1 cellular context compared by ENCODE assay signal in the genomic region with DNA sequence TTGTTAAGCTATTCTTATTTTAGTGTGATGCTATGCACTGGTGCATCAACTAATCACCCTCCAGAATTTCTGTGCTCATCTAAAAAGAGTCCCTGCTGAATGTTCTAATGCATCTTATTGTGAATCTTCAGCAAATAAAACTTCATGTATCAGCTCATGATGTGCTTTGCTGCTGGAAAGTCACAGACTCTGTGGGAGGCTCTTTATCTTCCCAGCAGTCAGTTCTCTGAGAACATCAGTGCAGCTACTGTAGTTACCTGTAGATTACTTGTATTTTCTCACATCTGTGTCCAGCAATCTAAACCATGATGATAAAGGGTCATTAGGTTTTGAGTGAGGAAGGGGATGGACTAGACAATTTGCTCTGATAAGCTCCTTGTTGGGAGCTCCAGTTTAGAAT.
TF ChIP-seq lines count a peak whose summit lies in the region.

No MANE protein-coding gene starts in this region.

TF ChIP-seq in endothelial cell of umbilical vein, 7 proteins besides CTCF, POLR2A, EP300 and RAD21 (continued from another document):
- TF ChIP-seq, protein P1, sequence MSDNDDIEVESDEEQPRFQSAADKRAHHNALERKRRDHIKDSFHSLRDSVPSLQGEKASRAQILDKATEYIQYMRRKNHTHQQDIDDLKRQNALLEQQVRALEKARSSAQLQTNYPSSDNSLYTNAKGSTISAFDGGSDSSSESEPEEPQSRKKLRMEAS (IDR thresholded peaks at IDR 0.05; ENCODE audit: insufficient read depth, insufficient read length) = no peak
- TF ChIP-seq FOS (IDR thresholded peaks at IDR 0.05; ENCODE audit: borderline replicate concordance, insufficient read depth, low read length) = no peak
- TF ChIP-seq MYC (IDR thresholded peaks at IDR 0.05; ENCODE audit: low read depth, low read length) = no peak
- no peak for TF ChIP-seq JUN (IDR thresholded peaks at IDR 0.05; ENCODE audit: borderline replicate concordance, insufficient read depth, insufficient read length, low read depth)
TF ChIP-seq in endothelial cell of umbilical vein: peak in this region for 0.
